Comparison of ENCODE assay signal across 8 cellular contexts in the genomic region with DNA sequence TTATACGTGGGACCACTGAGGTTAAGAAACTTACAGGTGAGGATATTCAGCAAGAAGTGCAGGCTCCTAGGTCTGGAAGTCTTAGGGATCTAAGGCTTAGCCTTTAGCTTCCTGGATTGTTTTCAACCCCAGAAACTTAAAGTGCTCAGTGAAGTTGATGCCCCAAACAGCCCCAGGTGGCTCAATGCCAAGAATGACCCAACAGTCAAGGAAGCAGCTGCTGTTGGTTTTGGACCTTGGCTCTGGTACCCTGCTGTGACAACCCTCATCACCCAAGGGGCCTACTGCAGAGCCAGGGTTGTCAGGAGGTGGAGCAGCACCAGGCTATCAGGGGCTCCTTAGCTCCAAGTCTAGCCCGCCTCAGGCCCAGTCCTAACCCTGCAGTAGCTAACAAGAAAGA.
DNase-seq lines count a peak whose midpoint lies in the region; ATAC-seq and TF ChIP-seq lines count a peak whose summit lies in the region.

No MANE protein-coding gene starts in this region.

- CTCF ChIA-PET in GM10248 (lab: Yijun Ruan, JAX): interaction anchor here (0.8 to 8.8 kb wide), 8 partner anchors 12 to 297 kb away, joined by 3 to 145 read pairs (median 5); no protein-coding TSS in a partner anchor

- no peaks in the 10 kb centered on the region for H3K36me3 ChIP-seq in BLaER1

- H3K27me3 ChIP-seq in BLaER1: no peaks in the 10 kb centered on the region

- H4K20me1 ChIP-seq in BLaER1: peaks cover 7% of the 10 kb centered on the region; the same call in 1 of the 2 replicates

- no peak overlapping the region; the same call in 1 of the 2 replicates for H3K4me3 ChIP-seq in BLaER1
- no peak overlapping the region for H3K4me3 ChIP-seq in astrocyte of the spinal cord (ENCODE audit: low read depth, low read length)

- DNase-seq in astrocyte of the spinal cord (ENCODE audit: low read depth, low spot score) (peak; percentile 43), GM10248 (ENCODE audit: extremely low spot score) (no peak), iPS-NIHi11 (ENCODE audit: low spot score) (no peak), NCI-H1417 treated with DMSO at 0.1 percent for 48 hours (lab: John Stamatoyannopoulos, UW) (no peak)
- DNase-seq in stimulated activated CD4-positive, alpha-beta T cell treated with anti-CD3 and anti-CD28 coated beads, Interleukin-1b, Interleukin-23, amount 100 ng/mL, for 48 hours: no peak

- ATAC-seq in GM19395 (IDR thresholded peaks at IDR 0.05; ENCODE audit: unreplicated experiment): peak; percentile 7
- peak; percentile 6 for ATAC-seq in HG03135 (IDR thresholded peaks at IDR 0.05; ENCODE audit: unreplicated experiment)

- peak overlapping the region; percentile 15; the same call in 1 of the 2 replicates for H3K9ac ChIP-seq in BLaER1

- peaks cover 57% of the 10 kb centered on the region for H3K4me1 ChIP-seq in BLaER1

- H3K27ac ChIP-seq in BLaER1: peak overlapping the region; percentile 24; the same call in 1 of the 2 replicates

- in situ Hi-C loops in astrocyte of the spinal cord (cut with HindIII; ENCODE audit: low sequenced_read_pairs): no loop called here

- peak overlapping the region; percentile 85 for H3K4me2 ChIP-seq in BLaER1

- TF ChIP-seq CTCF in astrocyte of the spinal cord (IDR thresholded peaks at IDR 0.05; ENCODE audit: low read depth, low read length): no peak
- TF ChIP-seq CTCF in GM10248 (IDR thresholded peaks at IDR 0.05; ENCODE audit: control extremely low read depth, extremely low read depth, low read depth, missing control alignments): no peak

- POLR2A ChIA-PET in GM10248 (lab: Yijun Ruan, JAX): interaction anchor here (1.1 kb wide), 2 partner anchors 13 to 37 kb away, joined by 3 to 5 read pairs; no protein-coding TSS in a partner anchor

- H3K9me3 ChIP-seq in BLaER1: no peaks in the 10 kb centered on the region
